In genomic region chr9:78622131-78622530, GRCh38 we compare ENCODE assay signal across 21 cellular contexts.
"Had no signal": no experiment of that assay in that cellular context is flagged by ENCODE, and none has a peak within 500 bp of the region (broad histone marks: within the 10 kb centered on the region; RNA-seq: fewer than 3 reads in every experiment).

No MANE protein-coding gene starts in this region.

- H3K36me3 ChIP-seq: breast epithelium, esophagus squamous epithelium, lower lobe of right lung, thyroid gland had no signal

- H3K9me3 ChIP-seq: breast epithelium, esophagus squamous epithelium, lower lobe of right lung, thyroid gland had no signal

- H3K4me1 Mint-ChIP-seq: natural killer cell had no signal

- H2AFZ ChIP-seq: hepatocyte had no signal

- H3K4me2 ChIP-seq: hepatocyte had no signal

- ATAC-seq: lower lobe of right lung, natural killer cell had no signal

- H3K9me3 Mint-ChIP-seq: dendritic cell treated with granulocyte-macrophage colony-stimulating factor and Interleukin-4, amounts not matched to agents 40 ng/mL and 50 ng/mL, for 4 days; natural killer cell had no signal

- H3K27me3 Mint-ChIP-seq: dendritic cell treated with granulocyte-macrophage colony-stimulating factor and Interleukin-4, amounts not matched to agents 40 ng/mL and 50 ng/mL, for 4 days had no signal

- H3K27ac ChIP-seq: breast epithelium, esophagus squamous epithelium, hepatocyte, lower lobe of right lung, thyroid gland had no signal

- H3K27me3 ChIP-seq: breast epithelium, esophagus squamous epithelium, hepatocyte, thyroid gland had no signal

- H3K4me1 ChIP-seq: breast epithelium, lower lobe of right lung, thyroid gland had no signal

- H3K36me3 Mint-ChIP-seq: natural killer cell had no signal

- DNase-seq: activated CD4-positive, alpha-beta T cell treated with anti-CD3 and anti-CD28 coated beads, Interleukin-2, amount 50 U/mL, for 1 hour; activated CD4-positive, CD25-positive, alpha-beta regulatory T cell treated with anti-CD3 and anti-CD28 coated beads, Interleukin-2, amount 50 U/mL, for 72 hours; activated CD8-positive, alpha-beta memory T cell treated with anti-CD3 and anti-CD28 coated beads for 24 hours; activated CD8-positive, alpha-beta memory T cell treated with anti-CD3 and anti-CD28 coated beads, Interleukin-2, amount 50 U/mL, for 48 hours; activated effector memory CD4-positive, alpha-beta T cell treated with anti-CD3 and anti-CD28 coated beads, Interleukin-2, amount 50 U/mL, for 16 hours; activated naive CD4-positive, alpha-beta T cell treated with anti-CD3 and anti-CD28 coated beads, Interleukin-2, amount 50 U/mL, for 16 hours; activated T-cell treated with anti-CD3 and anti-CD28 coated beads, Interleukin-2, amount 50 U/mL, for 48 hours; aorta; effector memory CD4-positive, alpha-beta T cell; esophagus squamous epithelium; lower lobe of right lung; natural killer cell; nucleus accumbens; posterior cingulate gyrus; stimulated activated CD4-positive, alpha-beta T cell treated with anti-CD3 and anti-CD28 coated beads, Interleukin-12 subunit alpha, Interleukin-12 subunit beta, amount 100 ng/mL, for 4 hours; stimulated activated CD4-positive, alpha-beta T cell treated with anti-CD3 and anti-CD28 coated beads, Interleukin-1b, Interleukin-23, amount 100 ng/mL, for 48 hours; stimulated activated naive CD4-positive, alpha-beta T cell treated with Interleukin-2 at 50 U/mL for 16 hours; thyroid gland had no signal

- H3K27ac Mint-ChIP-seq: dendritic cell treated with granulocyte-macrophage colony-stimulating factor and Interleukin-4, amounts not matched to agents 40 ng/mL and 50 ng/mL, for 4 days; natural killer cell had no signal

- H3K4me3 ChIP-seq: breast epithelium, esophagus squamous epithelium, hepatocyte, lower lobe of right lung, thyroid gland had no signal

- H3K4me3 Mint-ChIP-seq: dendritic cell treated with granulocyte-macrophage colony-stimulating factor and Interleukin-4, amounts not matched to agents 40 ng/mL and 50 ng/mL, for 4 days; natural killer cell had no signal
